28 cellular contexts compared by ENCODE assay signal in the genomic region with DNA sequence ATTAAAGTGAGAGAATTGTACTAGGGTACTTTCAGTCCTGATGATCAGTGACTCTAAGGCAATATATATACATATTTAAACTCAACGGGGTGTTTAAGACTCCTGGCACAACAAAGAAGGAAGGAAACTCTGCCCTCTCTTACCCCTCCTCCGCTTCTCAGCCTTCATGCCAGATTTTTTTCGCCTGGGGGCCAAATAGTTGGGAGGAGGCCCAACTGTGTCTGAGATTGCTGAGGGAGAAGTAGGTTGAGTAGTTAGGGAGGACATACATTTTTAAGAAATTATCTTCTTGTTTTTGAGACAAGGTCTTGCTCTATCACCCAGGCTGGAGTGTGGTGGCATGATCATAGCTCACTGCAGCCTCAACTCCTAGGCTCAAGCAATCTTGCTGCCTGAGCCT.
"Had no signal": no experiment of that assay in that cellular context is flagged by ENCODE, and none has a peak within 500 bp of the region (broad histone marks: within the 10 kb centered on the region; RNA-seq: fewer than 3 reads in every experiment).

No MANE protein-coding gene starts in this region.

- H3K4me3 ChIP-seq: gastrocnemius medialis, neural progenitor cell, psoas muscle, smooth muscle cell, tibial nerve had no signal

- H3K36me3 ChIP-seq: gastrocnemius medialis, neural progenitor cell, tibial nerve had no signal

- FAIRE-seq: colon, kidney had no signal

- H3K9ac ChIP-seq: neural progenitor cell, parathyroid adenoma had no signal

- H3K27ac ChIP-seq: epithelial cell of prostate, gastrocnemius medialis, neural progenitor cell, parathyroid adenoma, psoas muscle, tibial nerve had no signal

- H3K4me1 ChIP-seq: gastrocnemius medialis, parathyroid adenoma, psoas muscle had no signal

- H3K9me3 ChIP-seq: gastrocnemius medialis, psoas muscle, tibial nerve had no signal

- H3K27me3 ChIP-seq: neural progenitor cell, tibial nerve had no signal

- DNase-seq: activated CD4-positive, alpha-beta memory T cell treated with anti-CD3 and anti-CD28 coated beads, Interleukin-2, amount 10 ng/mL, durations not matched to agents 7 days and 5 days; activated CD4-positive, alpha-beta T cell treated with anti-CD3 and anti-CD28 coated beads, Interleukin-2, amount 10 ng/mL, durations not matched to agents 24 days and 14 days; activated CD4-positive, CD25-positive, alpha-beta regulatory T cell treated with anti-CD3 and anti-CD28 coated beads, Interleukin-2, amount 50 U/mL, for 72 hours; activated CD8-positive, alpha-beta memory T cell treated with anti-CD3 and anti-CD28 coated beads, Interleukin-2, amount 50 U/mL, for 48 hours; activated gamma-delta T cell treated with Interleukin-2 at 50 U/mL for 16 hours; activated naive CD4-positive, alpha-beta T cell treated with anti-CD3 and anti-CD28 coated beads, Interleukin-2, amount 50 U/mL, for 16 hours; activated naive CD8-positive, alpha-beta T cell treated with anti-CD3 and anti-CD28 coated beads, Interleukin-2, amount 50 U/mL, for 24 hours; activated T-cell treated with anti-CD3 and anti-CD28 coated beads, Interleukin-2, amount 50 U/mL, for 24 hours; amygdala; dermis blood vessel endothelial cell; effector CD4-positive, alpha-beta T cell; gastrocnemius medialis; hippocampal formation; kidney; left colon; naive thymus-derived CD8-positive, alpha-beta T cell; occipital lobe; psoas muscle; stimulated activated CD4-positive, alpha-beta T cell treated with anti-CD3 and anti-CD28 coated beads, Interleukin-1b, Interleukin-23, amount 100 ng/mL, for 48 hours; stimulated activated CD4-positive, alpha-beta T cell treated with anti-CD3 and anti-CD28 coated beads, Interleukin-4, amount 100 ng/mL, for 4 hours; stimulated activated CD8-positive, alpha-beta memory T cell treated with anti-CD3 and anti-CD28 coated beads, Interleukin-4, amount 100 ng/mL, for 48 hours; T-helper 17 cell had no signal
